25 cellular contexts compared by ENCODE assay signal in genomic region chr3:139136459-139137190, GRCh38.
DNase-seq lines count a peak whose midpoint lies in the region; ATAC-seq, FAIRE-seq and TF ChIP-seq lines count a peak whose summit lies in the region.
"Had no signal": no experiment of that assay in that cellular context is flagged by ENCODE, and none has a peak within 500 bp of the region (broad histone marks: within the 10 kb centered on the region; RNA-seq: fewer than 3 reads in every experiment).

No MANE protein-coding gene starts in this region.

- H3K9me3 Mint-ChIP-seq in stimulated activated effector memory CD8-positive, alpha-beta T cell treated with anti-CD3 and anti-CD28 coated beads, Interleukin-12 subunit alpha, Interleukin-12 subunit beta, amount 100 ng/mL, for 72 hours, result no peaks in the 10 kb centered on the region
- H3K9me3 Mint-ChIP-seq: CD8-positive, alpha-beta T cell had no signal

- intact Hi-C loops in A673 (cut with micrococcal nuclease; ENCODE audit: unreplicated experiment), result no loop called here

- H3K4me1 Mint-ChIP-seq in stimulated activated effector memory CD8-positive, alpha-beta T cell treated with anti-CD3 and anti-CD28 coated beads, Interleukin-12 subunit alpha, Interleukin-12 subunit beta, amount 100 ng/mL, for 72 hours, result no peaks in the 10 kb centered on the region
- H3K4me1 Mint-ChIP-seq: B cell, IgD-negative memory B cell, T-helper 17 cell had no signal

- ATAC-seq in stimulated activated effector memory CD8-positive, alpha-beta T cell treated with anti-CD3 and anti-CD28 coated beads, Interleukin-12 subunit alpha, Interleukin-12 subunit beta, amount 100 ng/mL, for 72 hours, result peak; percentile 26
- ATAC-seq in HG03135 (IDR thresholded peaks at IDR 0.05; ENCODE audit: unreplicated experiment), result no peak
- ATAC-seq: CD8-positive, alpha-beta T cell; T-helper 17 cell had no signal

- peak; percentile 88 for FAIRE-seq in D721Med (lab: Jason Lieb, UNC)
- FAIRE-seq: G401.6, RCC 7860 had no signal

- H3K9me3 ChIP-seq in A673 (ENCODE audit: low read depth, low read length, poor library complexity, severe bottlenecking), result no peaks in the 10 kb centered on the region
- H3K9me3 ChIP-seq: Caco-2 had no signal

- no peaks in the 10 kb centered on the region for H3K27me3 ChIP-seq in A673 (replicated peaks; ENCODE audit: insufficient read depth, low read depth, low read length, poor library complexity)

- TF ChIP-seq CTCF in D721Med (IDR thresholded peaks at IDR 0.05; ENCODE audit: insufficient read depth, missing control alignments), result no peak
- no peak for TF ChIP-seq CTCF in A673 (conservative IDR thresholded peaks at IDR 0.05; ENCODE audit: low read depth, low read length)

- CTCF ChIA-PET in A673 (lab: Charles Lee), result no interaction called here

- no peak overlapping the region for H3K4me3 Mint-ChIP-seq in stimulated activated effector memory CD8-positive, alpha-beta T cell treated with anti-CD3 and anti-CD28 coated beads, Interleukin-12 subunit alpha, Interleukin-12 subunit beta, amount 100 ng/mL, for 72 hours
- H3K4me3 Mint-ChIP-seq: B cell; CD8-positive, alpha-beta T cell; IgD-negative memory B cell; T-helper 17 cell had no signal

- H3K27ac Mint-ChIP-seq in stimulated activated effector memory CD8-positive, alpha-beta T cell treated with anti-CD3 and anti-CD28 coated beads, Interleukin-12 subunit alpha, Interleukin-12 subunit beta, amount 100 ng/mL, for 72 hours, result no peak overlapping the region
- H3K27ac Mint-ChIP-seq: B cell; CD8-positive, alpha-beta T cell; T-helper 17 cell had no signal

- H3K4me3 ChIP-seq in A673 (ENCODE audit: low read depth, low read length, poor library complexity, severe bottlenecking), result no peak overlapping the region
- H3K4me3 ChIP-seq: GM23248, SK-N-MC had no signal

- no TSS peak for BruUV-seq in A673 (replicated peaks; lab: Mats Ljungman, UMichigan)

- H3K36me3 Mint-ChIP-seq in stimulated activated effector memory CD8-positive, alpha-beta T cell treated with anti-CD3 and anti-CD28 coated beads, Interleukin-12 subunit alpha, Interleukin-12 subunit beta, amount 100 ng/mL, for 72 hours, result no peaks in the 10 kb centered on the region
- H3K36me3 Mint-ChIP-seq: CD8-positive, alpha-beta T cell; IgD-negative memory B cell had no signal

- H3K4me1 ChIP-seq in A673 (ENCODE audit: insufficient read depth, low read length, poor library complexity, severe bottlenecking), result no peaks in the 10 kb centered on the region
- H3K4me1 ChIP-seq: Caco-2 had no signal

- POLR2A ChIA-PET in A673 (lab: Charles Lee; ENCODE audit: low non-redundant PET), result no interaction called here

- no peak overlapping the region for H3K27ac ChIP-seq in A673 (ENCODE audit: low read depth, low read length, poor library complexity, severe bottlenecking)
- H3K27ac ChIP-seq: C4-2B, GM23248, SK-N-MC had no signal

- H3K36me3 ChIP-seq in A673 (ENCODE audit: insufficient read depth, low read length, poor library complexity, severe bottlenecking), result no peaks in the 10 kb centered on the region

- peak; percentile 44 for DNase-seq in D721Med (ENCODE audit: insufficient read length, low spot score)
- peak; percentile 84 for DNase-seq in DMS79 treated with DMSO at 0.1 percent for 48 hours (lab: John Stamatoyannopoulos, UW)
- peak; percentile 100 for DNase-seq in NCI-H82 (lab: John Stamatoyannopoulos, UW)
- no peak for DNase-seq in stimulated activated effector memory CD8-positive, alpha-beta T cell treated with anti-CD3 and anti-CD28 coated beads, Interleukin-12 subunit alpha, Interleukin-12 subunit beta, amount 100 ng/mL, for 72 hours (ENCODE audit: low spot score in 2 of 2)
- DNase-seq in iPS-NIHi11 (ENCODE audit: low spot score), result no peak
- DNase-seq in A673 (ENCODE audit: low spot score), result no peak
- DNase-seq: Caco-2; CD8-positive, alpha-beta T cell; GM23248; H7; NCI-H1048; NCI-H1417 treated with DMSO at 0.1 percent for 48 hours; NCI-H1694 treated with DMSO at 0.1 percent for 48 hours; NCI-H2081; NCI-H446 treated with DMSO at 0.1 percent for 48 hours; SIG-M5; SW 1271; T-helper 17 cell had no signal

Comparison
In these comparisons a context has a peak if more than half of its experiments do, and no peak if none do; other contexts are left out.
1. DNase-seq: peak in D721Med (single experiment), DMS79 treated with DMSO at 0.1 percent for 48 hours (single experiment) and NCI-H82 (single experiment); none in stimulated activated effector memory CD8-positive, alpha-beta T cell treated with anti-CD3 and anti-CD28 coated beads, Interleukin-12 subunit alpha, Interleukin-12 subunit beta, amount 100 ng/mL, for 72 hours (0 of 2), iPS-NIHi11 (single experiment) and A673 (single experiment).